12 cellular contexts compared by ENCODE assay signal in genomic region chr20:41248371-41249024, GRCh38.
A peak's percentile ranks its signal among the peaks of the same experiment; 100 is the strongest.
DNase-seq lines count a peak whose midpoint lies in the region; ATAC-seq and TF ChIP-seq lines count a peak whose summit lies in the region.
"Had no signal": no experiment of that assay in that cellular context is flagged by ENCODE, and none has a peak within 500 bp of the region (broad histone marks: within the 10 kb centered on the region; RNA-seq: fewer than 3 reads in every experiment).

No MANE protein-coding gene starts in this region.

- peak overlapping the region; percentile 90 for H3K27ac ChIP-seq in adipose tissue (ENCODE audit: low read depth, low read length)
- H3K27ac ChIP-seq in transverse colon = peak overlapping the region; percentile 82 to 93 (median 85)

- peak overlapping the region; percentile 53 to 94 (median 80) for H3K27ac Mint-ChIP-seq in nephron
- H3K27ac Mint-ChIP-seq: activated CD4-positive, alpha-beta T cell treated with anti-CD3 and anti-CD28 coated beads for 36 hours; natural killer cell treated with Interleukin-12 subunit alpha and Interleukin-12 subunit beta and Interleukin-15 and Interleukin-18, amount 100 ng/mL, for 72 hours had no signal

- no peak for TF ChIP-seq POLR2A in transverse colon (IDR thresholded peaks at IDR 0.05)

- H3K36me3 Mint-ChIP-seq in nephron (ENCODE audit: low read depth) = no peaks in the 10 kb centered on the region
- H3K36me3 Mint-ChIP-seq: natural killer cell treated with Interleukin-12 subunit alpha and Interleukin-12 subunit beta and Interleukin-15 and Interleukin-18, amount 100 ng/mL, for 72 hours had no signal

- intact Hi-C loops in transverse colon (cut with DNase I; ENCODE audit: low total_unique reads) = loop anchor here (5.0 kb wide), 1 partner anchor 69 kb away; the partner anchor contains the start of gene ZHX3

- in situ Hi-C loops in transverse colon (cut with MboI; ENCODE audit: low pct_ligation_motif_present in 1 of 4, low pct_unique_long_range_greater_than_20kb in 1 of 4, low sequenced_read_pairs in 3 of 4) = no loop called here

- H3K27me3 ChIP-seq in transverse colon = no peaks in the 10 kb centered on the region

- DNase-seq in foreskin fibroblast (peak; percentile 92 to 94), transverse colon (no peak), NCI-H146 (lab: John Stamatoyannopoulos, UW) (no peak)
- no peak for DNase-seq in activated CD4-positive, alpha-beta T cell treated with anti-CD3 and anti-CD28 coated beads, Interleukin-2, amount 50 U/mL, for 1 hour
- DNase-seq: activated CD4-positive, alpha-beta T cell treated with anti-CD3 and anti-CD28 coated beads for 36 hours; NCI-H526 treated with DMSO at 0.1 percent for 48 hours; stimulated activated naive CD8-positive, alpha-beta T cell treated with anti-CD3 and anti-CD28 coated beads, Interleukin-15, Interleukin-2, amounts not matched to agents 100 U/mL and 50 U/mL, for 24 hours had no signal

- H3K4me1 Mint-ChIP-seq in nephron = peaks cover 30% of the 10 kb centered on the region

- H3K27me3 Mint-ChIP-seq in nephron (ENCODE audit: low read depth) = no peaks in the 10 kb centered on the region
- H3K27me3 Mint-ChIP-seq: activated CD4-positive, alpha-beta T cell treated with anti-CD3 and anti-CD28 coated beads for 36 hours; natural killer cell treated with Interleukin-12 subunit alpha and Interleukin-12 subunit beta and Interleukin-15 and Interleukin-18, amount 100 ng/mL, for 72 hours had no signal

- no peaks in the 10 kb centered on the region for H3K9me3 ChIP-seq in transverse colon

- H3K36me3 ChIP-seq in transverse colon = no peaks in the 10 kb centered on the region

- TF ChIP-seq EP300 in transverse colon (IDR thresholded peaks at IDR 0.05; ENCODE audit: low read depth) = peak; percentile 80

- 34 to 66% (median 35%) methylated on average over 4 of the region's 4 CpGs for WGBS in adipose tissue, 3 donors
- WGBS in transverse colon (ENCODE audit: low coverage in 1 of 2), 2 donors = 7 to 26% methylated on average over 3 to 4 of the region's 4 CpGs

- no peak overlapping the region for H3K4me3 ChIP-seq in foreskin fibroblast (ENCODE audit: low read depth in 1 of 2, low read length in 2 of 2)
- no peak overlapping the region for H3K4me3 ChIP-seq in transverse colon

- ATAC-seq in GM18858 (IDR thresholded peaks at IDR 0.05; ENCODE audit: unreplicated experiment) (no peak), HG03196 (IDR thresholded peaks at IDR 0.05; ENCODE audit: unreplicated experiment) (no peak)
- ATAC-seq: activated CD4-positive, alpha-beta T cell treated with anti-CD3 and anti-CD28 coated beads for 36 hours had no signal

- H3K9me3 Mint-ChIP-seq in nephron = no peaks in the 10 kb centered on the region
- H3K9me3 Mint-ChIP-seq: natural killer cell treated with Interleukin-12 subunit alpha and Interleukin-12 subunit beta and Interleukin-15 and Interleukin-18, amount 100 ng/mL, for 72 hours had no signal

- H3K4me1 ChIP-seq in transverse colon = peaks cover 42 to 67% (median 58%) of the 10 kb centered on the region in 4 donors

- TF ChIP-seq CTCF in foreskin fibroblast (IDR thresholded peaks at IDR 0.05; ENCODE audit: low read depth, low read length) (no peak), nephron (IDR thresholded peaks at IDR 0.05; ENCODE audit: unreplicated experiment in 3 of 3) (no peak), transverse colon (IDR thresholded peaks at IDR 0.05) (no peak)

- H3K4me3 Mint-ChIP-seq in nephron = peak overlapping the region in 2 of 3 experiments; percentile 6 to 25
- H3K4me3 Mint-ChIP-seq: activated CD4-positive, alpha-beta T cell treated with anti-CD3 and anti-CD28 coated beads for 36 hours; natural killer cell treated with Interleukin-12 subunit alpha and Interleukin-12 subunit beta and Interleukin-15 and Interleukin-18, amount 100 ng/mL, for 72 hours had no signal

Comparison
In these comparisons a context has a peak if more than half of its experiments do, and no peak if none do; other contexts are left out.
1. DNase-seq: peak in foreskin fibroblast (2 of 2); none in transverse colon (single experiment), NCI-H146 (single experiment) and activated CD4-positive, alpha-beta T cell treated with anti-CD3 and anti-CD28 coated beads, Interleukin-2, amount 50 U/mL, for 1 hour (single experiment).